ENCODE assay signal across 8 cellular contexts in the genomic region with DNA sequence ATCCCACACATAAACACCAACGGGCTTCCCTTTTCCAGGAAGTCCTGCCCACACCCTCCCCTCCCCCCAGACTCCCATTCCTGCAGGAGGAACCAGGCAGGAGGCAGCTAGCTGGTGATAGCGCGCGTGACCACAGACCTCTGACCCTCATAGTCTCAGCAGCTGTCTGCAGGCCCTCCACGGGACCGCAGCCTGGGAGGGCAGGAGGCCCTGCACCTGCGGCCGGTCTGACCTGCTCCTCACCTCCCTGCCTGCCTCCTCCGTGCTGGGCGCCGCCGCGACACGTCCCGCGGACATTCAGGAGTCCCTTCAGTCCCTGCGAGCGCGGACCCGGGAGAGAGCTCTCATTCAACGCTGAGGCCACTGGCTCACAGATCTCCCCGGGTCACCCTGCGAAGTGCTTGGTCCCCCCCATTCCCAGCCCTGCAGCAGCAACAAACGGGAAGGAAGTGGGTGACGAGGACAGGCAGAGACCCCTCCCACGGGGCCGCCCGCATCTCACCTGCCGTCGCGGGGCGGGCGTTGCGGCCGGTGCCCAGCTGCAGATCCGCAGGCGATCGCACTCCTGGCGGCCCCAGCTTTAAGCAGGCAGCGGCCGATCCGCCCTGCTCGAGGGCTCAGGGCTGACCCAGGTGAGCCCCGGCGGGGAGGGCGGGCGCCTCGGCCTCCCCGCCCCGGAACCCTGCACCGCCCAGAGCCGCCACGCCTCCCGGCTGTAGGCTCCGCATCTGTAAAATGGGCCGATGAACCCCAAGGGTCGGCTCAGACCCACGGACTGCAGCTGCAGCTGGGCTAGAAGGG. TPM values are rescaled to one million over a fixed set of nuclear protein-coding genes. Genes with fewer than 3 reads are reported as not detected.
A peak's percentile ranks its signal among the peaks of the same experiment; 100 is the strongest.
DNase-seq lines count a peak whose midpoint lies in the region; ATAC-seq and TF ChIP-seq lines count a peak whose summit lies in the region.

No MANE protein-coding gene starts in this region.

- CTCF ChIA-PET in MCF 10A (lab: Yijun Ruan, JAX): interaction anchor here (0.5 to 1.2 kb wide), 4 partner anchors 10 to 19 kb away, joined by 3 read pairs; no protein-coding TSS in a partner anchor
- CTCF ChIA-PET in activated naive CD4-positive, alpha-beta T cell treated with anti-CD3 and anti-CD28 coated beads for 36 hours (lab: Charles Lee): interaction anchor here (0.6 to 6.6 kb wide), 3 partner anchors 10 to 96 kb away, joined by 3 to 60 read pairs (median 5); partner anchors contain the start of gene ELOF1

- no peaks in the 10 kb centered on the region for H3K27me3 ChIP-seq in breast epithelium

- ATAC-seq in HG03139 (IDR thresholded peaks at IDR 0.05; ENCODE audit: unreplicated experiment) (no peak), GM19452 (IDR thresholded peaks at IDR 0.05; ENCODE audit: unreplicated experiment) (no peak), HG02759 (IDR thresholded peaks at IDR 0.05; ENCODE audit: unreplicated experiment) (no peak)

- H3K9me3 ChIP-seq in breast epithelium: no peaks in the 10 kb centered on the region
- no peaks in the 10 kb centered on the region for H3K9me3 ChIP-seq in iPS-18c (ENCODE audit: control insufficient read depth, insufficient read depth, low read length)

- POLR2A ChIA-PET in MCF 10A (lab: Yijun Ruan, JAX): no interaction called here

- TF ChIP-seq POLR2A in breast epithelium (IDR thresholded peaks at IDR 0.05): no peak

- intact Hi-C loops in breast epithelium (cut with DNase I; ENCODE audit: low total_unique reads) (no loop called here), MCF 10A (cut with micrococcal nuclease) (no loop called here)
- intact Hi-C loops in activated naive CD4-positive, alpha-beta T cell treated with anti-CD3 and anti-CD28 coated beads for 36 hours (cut with micrococcal nuclease): no loop called here

- DNase-seq in breast epithelium (ENCODE audit: low spot score in 2 of 2) (peak in 1 of 2 donors; percentile 32), MCF 10A (ENCODE audit: unreplicated experiment) (no peak)
- peak; percentile 41 for DNase-seq in activated naive CD4-positive, alpha-beta T cell treated with anti-CD3 and anti-CD28 coated beads for 36 hours
- peak; percentile 24 for DNase-seq in stimulated activated CD4-positive, alpha-beta T cell treated with anti-CD3 and anti-CD28 coated beads, Interleukin-4, amount 100 ng/mL, for 24 hours

- H3K27ac ChIP-seq in breast epithelium: peak overlapping the region; percentile 68 to 81

- no peak overlapping the region for H3K4me3 Mint-ChIP-seq in MCF 10A (ENCODE audit: unreplicated experiment)
- H3K4me3 Mint-ChIP-seq in activated naive CD4-positive, alpha-beta T cell treated with anti-CD3 and anti-CD28 coated beads for 36 hours: peak overlapping the region; percentile 71

- H3K4me3 ChIP-seq in breast epithelium (peak overlapping the region; percentile 36 to 64 (median 57)), iPS-18c (ENCODE audit: insufficient read depth, low read depth, low read length) (peak overlapping the region; percentile 31)

- H3K4me1 ChIP-seq in breast epithelium: no peaks in the 10 kb centered on the region

- no peaks in the 10 kb centered on the region for H3K9me3 Mint-ChIP-seq in MCF 10A (ENCODE audit: unreplicated experiment)
- H3K9me3 Mint-ChIP-seq in activated naive CD4-positive, alpha-beta T cell treated with anti-CD3 and anti-CD28 coated beads for 36 hours: no peaks in the 10 kb centered on the region

- no peak overlapping the region for H3K27ac Mint-ChIP-seq in MCF 10A (ENCODE audit: low read depth, unreplicated experiment)
- H3K27ac Mint-ChIP-seq in activated naive CD4-positive, alpha-beta T cell treated with anti-CD3 and anti-CD28 coated beads for 36 hours: no peak overlapping the region

- H3K4me1 Mint-ChIP-seq in MCF 10A (ENCODE audit: insufficient read depth, unreplicated experiment): peaks cover 6% of the 10 kb centered on the region
- H3K4me1 Mint-ChIP-seq in activated naive CD4-positive, alpha-beta T cell treated with anti-CD3 and anti-CD28 coated beads for 36 hours (ENCODE audit: low read depth): peaks cover 29% of the 10 kb centered on the region

- no peak for TF ChIP-seq CTCF in breast epithelium (IDR thresholded peaks at IDR 0.05)
- TF ChIP-seq CTCF in MCF 10A (IDR thresholded peaks at IDR 0.05; ENCODE audit: unreplicated experiment): no peak

- H3K27me3 Mint-ChIP-seq in MCF 10A (ENCODE audit: insufficient read depth, unreplicated experiment): no peaks in the 10 kb centered on the region
- no peaks in the 10 kb centered on the region for H3K27me3 Mint-ChIP-seq in activated naive CD4-positive, alpha-beta T cell treated with anti-CD3 and anti-CD28 coated beads for 36 hours (ENCODE audit: low read depth)

- H3K36me3 ChIP-seq in breast epithelium: no peaks in the 10 kb centered on the region

- BruUV-seq in MCF 10A (replicated peaks; lab: Mats Ljungman, UMichigan): no TSS peak

- no peaks in the 10 kb centered on the region for H3K36me3 Mint-ChIP-seq in MCF 10A (ENCODE audit: insufficient read depth, unreplicated experiment)
- no peaks in the 10 kb centered on the region for H3K36me3 Mint-ChIP-seq in activated naive CD4-positive, alpha-beta T cell treated with anti-CD3 and anti-CD28 coated beads for 36 hours (ENCODE audit: low read depth)

RNA-seq across cellular contexts. Expression of gene ACP5, which starts 1.1 kb away (rescaled TPM):
- 100 to 1,000 TPM in 1 of 3 donors, 10 to 100 TPM in 2; 33.4 to 101 (median 92.8) TPM for total RNA-seq in breast epithelium
- total RNA-seq in MCF 10A (2022): not detected in 2 replicates
- 1 to 10 TPM; 8.3 to 8.8 TPM for total RNA-seq in activated naive CD4-positive, alpha-beta T cell treated with anti-CD3 and anti-CD28 coated beads for 36 hours

RNA-seq across cellular contexts. Expression of gene ZNF627, which starts 18.7 kb away (rescaled TPM):
- total RNA-seq in breast epithelium: 10 to 100 TPM in 2 of 3 donors, 1 to 10 TPM in 1; 8.5 to 35.4 (median 23.3) TPM
- total RNA-seq in MCF 10A (2022): 8.7 and 10.9 TPM in 2 replicates
- 1 to 10 TPM; 4.3 to 5.0 TPM for total RNA-seq in activated naive CD4-positive, alpha-beta T cell treated with anti-CD3 and anti-CD28 coated beads for 36 hours

RNA-seq across cellular contexts. Expression of gene ELOF1, which starts 19.5 kb away (rescaled TPM):
- 10 to 100 TPM; 31.7 to 38.0 (median 37.3) TPM for total RNA-seq in breast epithelium
- total RNA-seq in MCF 10A (2022): 72.1 and 78.7 TPM in 2 replicates
- total RNA-seq in activated naive CD4-positive, alpha-beta T cell treated with anti-CD3 and anti-CD28 coated beads for 36 hours: 10 to 100 TPM; 33.0 to 33.4 TPM

RNA-seq across cellular contexts. Expression of gene CNN1, which starts 39.9 kb away (rescaled TPM):
- 100 to 1,000 TPM in 1 of 3 donors, 10 to 100 TPM in 1, 1 to 10 TPM in 1; 2.2 to 106 (median 74.3) TPM for total RNA-seq in breast epithelium
- not detected in 2 replicates for total RNA-seq in MCF 10A (2022)
- total RNA-seq in activated naive CD4-positive, alpha-beta T cell treated with anti-CD3 and anti-CD28 coated beads for 36 hours: not detected

RNA-seq across cellular contexts. Expression of gene ECSIT, which starts 49.6 kb away (rescaled TPM):
- total RNA-seq in breast epithelium (10 to 100 TPM; 37.0 to 56.0 (median 53.6) TPM), MCF 10A (2022) (19.2 and 26.8 TPM in 2 replicates)
- 10 to 100 TPM; 42.6 to 46.0 TPM for total RNA-seq in activated naive CD4-positive, alpha-beta T cell treated with anti-CD3 and anti-CD28 coated beads for 36 hours
